ENCODE assay signal across 1 cellular context in genomic region chr7:100211342-100211780, GRCh38.
A peak's percentile ranks its signal among the peaks of the same experiment; 100 is the strongest.
TF ChIP-seq lines count a peak whose summit lies in the region.

No MANE protein-coding gene starts in this region.

TF ChIP-seq in H1, 55 proteins besides CTCF, POLR2A, EP300 and RAD21:
- no peak for TF ChIP-seq CBX5 (IDR thresholded peaks at IDR 0.05; ENCODE audit: low read depth, low read length)
- TF ChIP-seq, protein P1, sequence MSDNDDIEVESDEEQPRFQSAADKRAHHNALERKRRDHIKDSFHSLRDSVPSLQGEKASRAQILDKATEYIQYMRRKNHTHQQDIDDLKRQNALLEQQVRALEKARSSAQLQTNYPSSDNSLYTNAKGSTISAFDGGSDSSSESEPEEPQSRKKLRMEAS (IDR thresholded peaks at IDR 0.05), result no peak
- 0 out of 2 replicates have a peak, but pooled peaks have one; percentile 11 for TF ChIP-seq POLR2AphosphoS5 (IDR thresholded peaks at IDR 0.05; ENCODE audit: low read depth, low read length)
TF ChIP-seq in H1: peak in this region for 1.
